In the genomic region with DNA sequence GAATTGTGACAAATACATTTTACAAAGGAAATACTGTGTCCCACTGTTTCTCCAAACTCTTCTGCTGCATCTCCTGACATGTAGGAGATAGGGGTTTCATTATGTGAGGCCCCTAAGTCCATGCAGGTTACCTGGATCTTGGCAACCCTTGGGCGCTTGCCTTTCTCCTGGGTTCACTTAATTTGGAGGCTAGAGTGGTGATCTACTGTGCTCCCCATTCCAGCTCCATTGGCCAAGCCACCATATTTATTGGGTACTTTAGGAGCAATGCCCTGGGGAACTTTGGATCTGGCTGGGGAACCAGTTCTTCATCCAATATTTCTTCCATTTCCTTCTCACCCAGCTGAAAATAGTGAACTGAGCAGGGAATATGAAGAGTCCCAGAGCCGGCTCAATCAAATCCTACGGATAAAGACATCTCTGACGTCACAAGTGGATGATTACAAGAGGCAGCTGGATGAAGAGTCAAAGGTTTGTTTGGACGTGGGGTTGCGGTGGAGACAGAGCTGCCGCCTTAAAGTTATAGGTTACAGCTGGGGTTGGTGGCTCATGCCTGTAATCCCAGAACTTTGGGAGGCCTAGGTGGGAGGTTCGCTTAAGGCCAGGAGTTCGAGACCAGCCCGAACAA, we compare ENCODE assay signal across 16 cellular contexts. TPM values are rescaled to one million over a fixed set of nuclear protein-coding genes. Genes with fewer than 3 reads are reported as not detected.
"Had no signal": no experiment of that assay in that cellular context is flagged by ENCODE, and none has a peak within 500 bp of the region (broad histone marks: within the 10 kb centered on the region; RNA-seq: fewer than 3 reads in every experiment).

No MANE protein-coding gene starts in this region.

- DNase-seq: activated CD4-positive, alpha-beta T cell treated with anti-CD3 and anti-CD28 coated beads, Interleukin-2, amount 10 ng/mL, durations not matched to agents 24 days and 14 days; activated CD4-positive, CD25-positive, alpha-beta regulatory T cell; activated naive CD4-positive, alpha-beta T cell; activated naive CD8-positive, alpha-beta T cell treated with anti-CD3 and anti-CD28 coated beads, Interleukin-2, amount 10 ng/mL, durations not matched to agents 7 days and 5 days; brain microvascular endothelial cell; effector memory CD4-positive, alpha-beta T cell; head of caudate nucleus; immature natural killer cell; midbrain; naive B cell; ovary; spleen; stomach; testis had no signal

- H3K27ac ChIP-seq: brain microvascular endothelial cell, ovary, spleen, stomach, testis had no signal

- H3K27me3 ChIP-seq: brain microvascular endothelial cell, ovary, spleen, stomach, testis had no signal

- H3K4me1 ChIP-seq: spleen, testis had no signal

- H3K9me3 ChIP-seq: ovary, spleen, stomach, testis had no signal

- H3K4me3 ChIP-seq: lung, ovary, spleen, stomach, testis had no signal

- H3K36me3 ChIP-seq: brain microvascular endothelial cell, ovary, spleen, stomach had no signal

- FAIRE-seq: frontal cortex had no signal

RNA-seq across cellular contexts. Expression of a gene that starts 18.5 kb away (rescaled TPM):
- polyA plus RNA-seq: immature natural killer cell, ovary, spleen had no signal
